ENCODE assay signal across 1 cellular context in genomic region chr19:12806242-12807131, GRCh38.
TF ChIP-seq lines count a peak whose summit lies in the region.

Gene RNASEH2A, plus strand, starts transcription at chr19:12806584. Its CDS starts 90 bp downstream, at chr19:12806674.

TF ChIP-seq in HepG2, 621 proteins besides CTCF, POLR2A, EP300 and RAD21 (continued from another document and continues in another):
- TF ChIP-seq TFE3 (CRISPR knock-in tag; IDR thresholded peaks at IDR 0.05) = no peak; the same call in 1 of the 2 replicates
- TF ChIP-seq ZBTB46 (CRISPR knock-in tag; IDR thresholded peaks at IDR 0.05; ENCODE audit: borderline replicate concordance) = no peak
- no peak for TF ChIP-seq SMARCC2 (IDR thresholded peaks at IDR 0.05)
- TF ChIP-seq STAT5B (CRISPR knock-in tag; IDR thresholded peaks at IDR 0.05) = no peak
- peak; percentile 61; the same call in 1 of the 2 replicates for TF ChIP-seq ZNF749 (CRISPR knock-in tag; IDR thresholded peaks at IDR 0.05; ENCODE audit: borderline replicate concordance)
- 0 out of 2 replicates have a peak, but pooled peaks have one; percentile 17 for TF ChIP-seq ZNF12 (CRISPR knock-in tag; IDR thresholded peaks at IDR 0.05)
- no peak for TF ChIP-seq PTBP1 (IDR thresholded peaks at IDR 0.05; ENCODE audit: low read depth, low read length, poor library complexity, severe bottlenecking)
- 0 out of 2 replicates have a peak, but pooled peaks have one; percentile 17 for TF ChIP-seq BRD4 (CRISPR knock-in tag; IDR thresholded peaks at IDR 0.05)
- TF ChIP-seq ZNF484 (CRISPR knock-in tag; IDR thresholded peaks at IDR 0.05; ENCODE audit: borderline replicate concordance, low read depth) = 0 out of 2 replicates have a peak, but pooled peaks have one; percentile 19
- TF ChIP-seq ZNF737 (CRISPR knock-in tag; IDR thresholded peaks at IDR 0.05; ENCODE audit: borderline replicate concordance) = no peak
- TF ChIP-seq KLF12 (CRISPR knock-in tag; IDR thresholded peaks at IDR 0.05; ENCODE audit: borderline replicate concordance) = peak; percentile 92
- TF ChIP-seq ZNF331 (CRISPR knock-in tag; IDR thresholded peaks at IDR 0.05) = peak; percentile 81
- no peak for TF ChIP-seq NPAS2 (CRISPR knock-in tag; IDR thresholded peaks at IDR 0.05; ENCODE audit: borderline replicate concordance)
- no peak for TF ChIP-seq ZBTB49 (CRISPR knock-in tag; IDR thresholded peaks at IDR 0.05; ENCODE audit: borderline replicate concordance)
- peak; percentile 65; the same call in 1 of the 2 replicates for TF ChIP-seq ZNF724P (CRISPR knock-in tag; IDR thresholded peaks at IDR 0.05; ENCODE audit: borderline replicate concordance)
- no peak for TF ChIP-seq HDAC6 (IDR thresholded peaks at IDR 0.05; ENCODE audit: low read depth, low read length)
- TF ChIP-seq NFIC (IDR thresholded peaks at IDR 0.05; ENCODE audit: low read length) = no peak
- TF ChIP-seq PRDM15 (CRISPR knock-in tag; IDR thresholded peaks at IDR 0.05) = 0 out of 2 replicates have a peak, but pooled peaks have one; percentile 63
- peak; percentile 35; the same call in 1 of the 2 replicates for TF ChIP-seq ZNF562 (CRISPR knock-in tag; IDR thresholded peaks at IDR 0.05; ENCODE audit: borderline replicate concordance)
- no peak for TF ChIP-seq ZNF180 (CRISPR knock-in tag; IDR thresholded peaks at IDR 0.05; ENCODE audit: borderline replicate concordance, low read depth)
- peak; percentile 52 for TF ChIP-seq UBTF (CRISPR knock-in tag; IDR thresholded peaks at IDR 0.05)
- TF ChIP-seq NCOA1 (CRISPR knock-in tag; IDR thresholded peaks at IDR 0.05) = no peak
- TF ChIP-seq AKAP8 (CRISPR knock-in tag; IDR thresholded peaks at IDR 0.05) = no peak
- TF ChIP-seq ZNF232 (CRISPR knock-in tag; IDR thresholded peaks at IDR 0.05; ENCODE audit: borderline replicate concordance) = peak; percentile 61; the same call in 1 of the 2 replicates
- no peak for TF ChIP-seq CHD2 (IDR thresholded peaks at IDR 0.05; ENCODE audit: low read depth, low read length)
- 0 out of 2 replicates have a peak, but pooled peaks have one; percentile 67 for TF ChIP-seq GLI4 (CRISPR knock-in tag; IDR thresholded peaks at IDR 0.05; ENCODE audit: borderline replicate concordance)
- no peak; the same call in 1 of the 2 replicates for TF ChIP-seq SKIL (CRISPR knock-in tag; IDR thresholded peaks at IDR 0.05; ENCODE audit: borderline replicate concordance)
- peak; percentile 66 for TF ChIP-seq POGZ (CRISPR knock-in tag; IDR thresholded peaks at IDR 0.05)
- TF ChIP-seq ZNF652 (CRISPR knock-in tag; IDR thresholded peaks at IDR 0.05; ENCODE audit: borderline replicate concordance, low read depth) = no peak
- TF ChIP-seq HMGXB4 (CRISPR knock-in tag; IDR thresholded peaks at IDR 0.05; ENCODE audit: borderline replicate concordance in 1 of 2, low read depth in 1 of 2) = peak; percentile 80 to 86
- 0 out of 2 replicates have a peak, but pooled peaks have one; percentile 14 for TF ChIP-seq PHF21A (CRISPR knock-in tag; IDR thresholded peaks at IDR 0.05)
- TF ChIP-seq ZNF101 (CRISPR knock-in tag; IDR thresholded peaks at IDR 0.05; ENCODE audit: borderline replicate concordance, low read depth) = 0 out of 2 replicates have a peak, but pooled peaks have one; percentile 68
- peak; percentile 56; the same call in 1 of the 2 replicates for TF ChIP-seq TEAD2 (CRISPR knock-in tag; IDR thresholded peaks at IDR 0.05)
- TF ChIP-seq NRL (CRISPR knock-in tag; IDR thresholded peaks at IDR 0.05; ENCODE audit: borderline replicate concordance) = 0 out of 2 replicates have a peak, but pooled peaks have one; percentile 22
- 0 out of 2 replicates have a peak, but pooled peaks have one; percentile 55 for TF ChIP-seq JUN (CRISPR knock-in tag; IDR thresholded peaks at IDR 0.05)
- TF ChIP-seq ZNF143 (CRISPR knock-in tag; IDR thresholded peaks at IDR 0.05) = peak; percentile 99
- no peak; the same call in 1 of the 2 replicates for TF ChIP-seq ZNF224 (CRISPR knock-in tag; IDR thresholded peaks at IDR 0.05)
- TF ChIP-seq PAX8 (CRISPR knock-in tag; IDR thresholded peaks at IDR 0.05; ENCODE audit: borderline replicate concordance) = peak; percentile 93; the same call in 1 of the 2 replicates
- no peak; the same call in 1 of the 2 replicates for TF ChIP-seq FOXC1 (CRISPR knock-in tag; IDR thresholded peaks at IDR 0.05; ENCODE audit: borderline replicate concordance)
- peak; percentile 28; the same call in 1 of the 2 replicates for TF ChIP-seq PAXIP1 (CRISPR knock-in tag; conservative IDR thresholded peaks at IDR 0.05)
- 0 out of 2 replicates have a peak, but pooled peaks have one; percentile 46 for TF ChIP-seq CBX5 (CRISPR knock-in tag; IDR thresholded peaks at IDR 0.05; ENCODE audit: borderline replicate concordance)
